ENCODE assay signal across 1 cellular context in the genomic region with DNA sequence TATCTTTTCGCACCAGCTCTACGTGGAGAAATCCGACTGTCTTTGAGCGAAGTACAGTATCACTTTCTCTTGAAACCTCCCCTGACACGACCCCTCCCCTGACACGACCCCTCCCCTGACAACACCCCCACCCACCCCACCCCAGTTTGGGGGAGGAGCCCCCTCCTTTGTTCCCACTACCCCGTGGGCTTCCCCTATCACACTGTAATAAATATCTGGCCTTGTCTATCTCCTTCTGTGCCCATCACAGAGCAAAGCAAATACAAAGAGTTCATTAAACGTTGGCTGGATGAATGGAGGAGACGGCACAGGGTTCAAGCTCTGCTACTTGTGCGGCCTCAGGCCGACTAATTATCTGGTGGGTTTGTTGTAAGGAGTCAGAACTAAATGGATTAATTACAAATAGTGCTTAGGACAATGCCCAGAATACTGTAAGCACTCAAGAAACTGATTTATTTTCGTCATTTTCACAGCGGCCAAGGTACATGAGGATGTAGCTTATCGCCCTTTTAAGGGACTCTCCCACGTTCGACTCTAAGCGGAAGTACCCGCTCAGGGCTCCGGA.
TF ChIP-seq lines count a peak whose summit lies in the region.

No MANE protein-coding gene starts in this region.

TF ChIP-seq in K562, 482 proteins besides CTCF, POLR2A, EP300 and RAD21:
- TF ChIP-seq NFRKB (IDR thresholded peaks at IDR 0.05; ENCODE audit: low read depth) (no peak), TAF1 (IDR thresholded peaks at IDR 0.05; ENCODE audit: control insufficient read depth, extremely low read depth, insufficient read depth, low read length, severe bottlenecking) (peak; percentile 4), BDP1 (IDR thresholded peaks at IDR 0.05; ENCODE audit: insufficient read depth, insufficient read length) (no peak), NCOR1 (IDR thresholded peaks at IDR 0.05) (no peak), NUFIP1 (IDR thresholded peaks at IDR 0.05; ENCODE audit: partially characterized antibody) (no peak), THRAP3 (IDR thresholded peaks at IDR 0.05; ENCODE audit: borderline replicate concordance) (no peak), FOXJ3 (CRISPR knock-in tag; IDR thresholded peaks at IDR 0.05) (no peak), KAT8 (IDR thresholded peaks at IDR 0.05; ENCODE audit: low read depth) (no peak), PHF20 (IDR thresholded peaks at IDR 0.05; ENCODE audit: partially characterized antibody) (no peak), HDAC3 (IDR thresholded peaks at IDR 0.05; ENCODE audit: borderline replicate concordance, partially characterized antibody) (no peak), MYC (IDR thresholded peaks at IDR 0.05; ENCODE audit: low read depth, low read length) (no peak; the same call in 1 of the 2 replicates), MYC (CRISPR knock-in tag; IDR thresholded peaks at IDR 0.05; ENCODE audit: borderline replicate concordance, low read depth) (0 out of 2 replicates have a peak, but pooled peaks have one; percentile 46), ZNF232 (CRISPR knock-in tag; IDR thresholded peaks at IDR 0.05) (no peak), ESRRB (CRISPR knock-in tag; IDR thresholded peaks at IDR 0.05; ENCODE audit: borderline replicate concordance) (no peak), TSC22D4 (tag; IDR thresholded peaks at IDR 0.05) (no peak), CBX3 (IDR thresholded peaks at IDR 0.05; ENCODE audit: borderline replicate concordance in 1 of 2, low read length in 2 of 2) (peak in 1 of 2 experiments; percentile 72; a peak in 2 of 3 replicates), TBP (optimal IDR thresholded peaks at IDR 0.05; ENCODE audit: low read depth, low read length) (peak; percentile 25), ZNF551 (CRISPR knock-in tag; IDR thresholded peaks at IDR 0.05) (no peak), GATA2 (CRISPR knock-in tag; IDR thresholded peaks at IDR 0.05) (no peak), ADNP (tag; IDR thresholded peaks at IDR 0.05) (no peak), ASH1L (IDR thresholded peaks at IDR 0.05; ENCODE audit: borderline replicate concordance, low read depth, partially characterized antibody) (peak; percentile 40), ZNF134 (CRISPR knock-in tag; conservative IDR thresholded peaks at IDR 0.05) (no peak), NCOA2 (IDR thresholded peaks at IDR 0.05; ENCODE audit: partially characterized antibody in 2 of 2) (no peak), SNRNP70 (optimal IDR thresholded peaks at IDR 0.05; ENCODE audit: low read depth, low read length) (no peak), ZZZ3 (IDR thresholded peaks at IDR 0.05) (no peak), ZBED1 (IDR thresholded peaks at IDR 0.05) (no peak), PHTF2 (CRISPR knock-in tag; IDR thresholded peaks at IDR 0.05) (no peak), RBM25 (IDR thresholded peaks at IDR 0.05; ENCODE audit: low read depth, low read length, severe bottlenecking) (no peak), FOXA1 (IDR thresholded peaks at IDR 0.05; ENCODE audit: borderline replicate concordance) (no peak), ZNF699 (CRISPR knock-in tag; IDR thresholded peaks at IDR 0.05; ENCODE audit: insufficient replicate concordance) (no peak), ZNF408 (CRISPR knock-in tag; IDR thresholded peaks at IDR 0.05; ENCODE audit: low read depth) (no peak), MEF2A (IDR thresholded peaks at IDR 0.05; ENCODE audit: control insufficient read depth, low read depth, low read length) (no peak), ZNF431 (CRISPR knock-in tag; IDR thresholded peaks at IDR 0.05) (no peak)
- TF ChIP-seq, protein P1, sequence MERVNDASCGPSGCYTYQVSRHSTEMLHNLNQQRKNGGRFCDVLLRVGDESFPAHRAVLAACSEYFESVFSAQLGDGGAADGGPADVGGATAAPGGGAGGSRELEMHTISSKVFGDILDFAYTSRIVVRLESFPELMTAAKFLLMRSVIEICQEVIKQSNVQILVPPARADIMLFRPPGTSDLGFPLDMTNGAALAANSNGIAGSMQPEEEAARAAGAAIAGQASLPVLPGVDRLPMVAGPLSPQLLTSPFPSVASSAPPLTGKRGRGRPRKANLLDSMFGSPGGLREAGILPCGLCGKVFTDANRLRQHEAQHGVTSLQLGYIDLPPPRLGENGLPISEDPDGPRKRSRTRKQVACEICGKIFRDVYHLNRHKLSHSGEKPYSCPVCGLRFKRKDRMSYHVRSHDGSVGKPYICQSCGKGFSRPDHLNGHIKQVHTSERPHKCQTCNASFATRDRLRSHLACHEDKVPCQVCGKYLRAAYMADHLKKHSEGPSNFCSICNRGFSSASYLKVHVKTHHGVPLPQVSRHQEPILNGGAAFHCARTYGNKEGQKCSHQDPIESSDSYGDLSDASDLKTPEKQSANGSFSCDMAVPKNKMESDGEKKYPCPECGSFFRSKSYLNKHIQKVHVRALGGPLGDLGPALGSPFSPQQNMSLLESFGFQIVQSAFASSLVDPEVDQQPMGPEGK (CRISPR knock-in tag; IDR thresholded peaks at IDR 0.05; ENCODE audit: borderline replicate concordance): no peak
- TF ChIP-seq, protein P2, sequence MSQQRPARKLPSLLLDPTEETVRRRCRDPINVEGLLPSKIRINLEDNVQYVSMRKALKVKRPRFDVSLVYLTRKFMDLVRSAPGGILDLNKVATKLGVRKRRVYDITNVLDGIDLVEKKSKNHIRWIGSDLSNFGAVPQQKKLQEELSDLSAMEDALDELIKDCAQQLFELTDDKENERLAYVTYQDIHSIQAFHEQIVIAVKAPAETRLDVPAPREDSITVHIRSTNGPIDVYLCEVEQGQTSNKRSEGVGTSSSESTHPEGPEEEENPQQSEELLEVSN (IDR thresholded peaks at IDR 0.05; ENCODE audit: borderline replicate concordance in 1 of 2, extremely low read depth in 1 of 2, insufficient read depth in 1 of 2, insufficient read length in 1 of 2, low read depth in 1 of 2, low read length in 1 of 2, poor library complexity in 1 of 2, severe bottlenecking in 1 of 2): peak in 1 of 2 experiments; percentile 83
- TF ChIP-seq, protein P3, sequence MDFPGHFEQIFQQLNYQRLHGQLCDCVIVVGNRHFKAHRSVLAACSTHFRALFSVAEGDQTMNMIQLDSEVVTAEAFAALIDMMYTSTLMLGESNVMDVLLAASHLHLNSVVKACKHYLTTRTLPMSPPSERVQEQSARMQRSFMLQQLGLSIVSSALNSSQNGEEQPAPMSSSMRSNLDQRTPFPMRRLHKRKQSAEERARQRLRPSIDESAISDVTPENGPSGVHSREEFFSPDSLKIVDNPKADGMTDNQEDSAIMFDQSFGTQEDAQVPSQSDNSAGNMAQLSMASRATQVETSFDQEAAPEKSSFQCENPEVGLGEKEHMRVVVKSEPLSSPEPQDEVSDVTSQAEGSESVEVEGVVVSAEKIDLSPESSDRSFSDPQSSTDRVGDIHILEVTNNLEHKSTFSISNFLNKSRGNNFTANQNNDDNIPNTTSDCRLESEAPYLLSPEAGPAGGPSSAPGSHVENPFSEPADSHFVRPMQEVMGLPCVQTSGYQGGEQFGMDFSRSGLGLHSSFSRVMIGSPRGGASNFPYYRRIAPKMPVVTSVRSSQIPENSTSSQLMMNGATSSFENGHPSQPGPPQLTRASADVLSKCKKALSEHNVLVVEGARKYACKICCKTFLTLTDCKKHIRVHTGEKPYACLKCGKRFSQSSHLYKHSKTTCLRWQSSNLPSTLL (IDR thresholded peaks at IDR 0.05): no peak
- TF ChIP-seq, protein P4, sequence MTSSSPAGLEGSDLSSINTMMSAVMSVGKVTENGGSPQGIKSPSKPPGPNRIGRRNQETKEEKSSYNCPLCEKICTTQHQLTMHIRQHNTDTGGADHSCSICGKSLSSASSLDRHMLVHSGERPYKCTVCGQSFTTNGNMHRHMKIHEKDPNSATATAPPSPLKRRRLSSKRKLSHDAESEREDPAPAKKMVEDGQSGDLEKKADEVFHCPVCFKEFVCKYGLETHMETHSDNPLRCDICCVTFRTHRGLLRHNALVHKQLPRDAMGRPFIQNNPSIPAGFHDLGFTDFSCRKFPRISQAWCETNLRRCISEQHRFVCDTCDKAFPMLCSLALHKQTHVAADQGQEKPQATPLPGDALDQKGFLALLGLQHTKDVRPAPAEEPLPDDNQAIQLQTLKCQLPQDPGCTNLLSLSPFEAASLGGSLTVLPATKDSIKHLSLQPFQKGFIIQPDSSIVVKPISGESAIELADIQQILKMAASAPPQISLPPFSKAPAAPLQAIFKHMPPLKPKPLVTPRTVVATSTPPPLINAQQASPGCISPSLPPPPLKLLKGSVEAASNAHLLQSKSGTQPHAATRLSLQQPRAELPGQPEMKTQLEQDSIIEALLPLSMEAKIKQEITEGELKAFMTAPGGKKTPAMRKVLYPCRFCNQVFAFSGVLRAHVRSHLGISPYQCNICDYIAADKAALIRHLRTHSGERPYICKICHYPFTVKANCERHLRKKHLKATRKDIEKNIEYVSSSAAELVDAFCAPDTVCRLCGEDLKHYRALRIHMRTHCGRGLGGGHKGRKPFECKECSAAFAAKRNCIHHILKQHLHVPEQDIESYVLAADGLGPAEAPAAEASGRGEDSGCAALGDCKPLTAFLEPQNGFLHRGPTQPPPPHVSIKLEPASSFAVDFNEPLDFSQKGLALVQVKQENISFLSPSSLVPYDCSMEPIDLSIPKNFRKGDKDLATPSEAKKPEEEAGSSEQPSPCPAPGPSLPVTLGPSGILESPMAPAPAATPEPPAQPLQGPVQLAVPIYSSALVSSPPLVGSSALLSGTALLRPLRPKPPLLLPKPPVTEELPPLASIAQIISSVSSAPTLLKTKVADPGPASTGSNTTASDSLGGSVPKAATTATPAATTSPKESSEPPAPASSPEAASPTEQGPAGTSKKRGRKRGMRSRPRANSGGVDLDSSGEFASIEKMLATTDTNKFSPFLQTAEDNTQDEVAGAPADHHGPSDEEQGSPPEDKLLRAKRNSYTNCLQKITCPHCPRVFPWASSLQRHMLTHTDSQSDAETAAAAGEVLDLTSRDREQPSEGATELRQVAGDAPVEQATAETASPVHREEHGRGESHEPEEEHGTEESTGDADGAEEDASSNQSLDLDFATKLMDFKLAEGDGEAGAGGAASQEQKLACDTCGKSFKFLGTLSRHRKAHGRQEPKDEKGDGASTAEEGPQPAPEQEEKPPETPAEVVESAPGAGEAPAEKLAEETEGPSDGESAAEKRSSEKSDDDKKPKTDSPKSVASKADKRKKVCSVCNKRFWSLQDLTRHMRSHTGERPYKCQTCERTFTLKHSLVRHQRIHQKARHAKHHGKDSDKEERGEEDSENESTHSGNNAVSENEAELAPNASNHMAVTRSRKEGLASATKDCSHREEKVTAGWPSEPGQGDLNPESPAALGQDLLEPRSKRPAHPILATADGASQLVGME (CRISPR knock-in tag; IDR thresholded peaks at IDR 0.05): no peak
- TF ChIP-seq, protein P5, sequence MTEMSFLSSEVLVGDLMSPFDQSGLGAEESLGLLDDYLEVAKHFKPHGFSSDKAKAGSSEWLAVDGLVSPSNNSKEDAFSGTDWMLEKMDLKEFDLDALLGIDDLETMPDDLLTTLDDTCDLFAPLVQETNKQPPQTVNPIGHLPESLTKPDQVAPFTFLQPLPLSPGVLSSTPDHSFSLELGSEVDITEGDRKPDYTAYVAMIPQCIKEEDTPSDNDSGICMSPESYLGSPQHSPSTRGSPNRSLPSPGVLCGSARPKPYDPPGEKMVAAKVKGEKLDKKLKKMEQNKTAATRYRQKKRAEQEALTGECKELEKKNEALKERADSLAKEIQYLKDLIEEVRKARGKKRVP (CRISPR knock-in tag; IDR thresholded peaks at IDR 0.05): no peak
- TF ChIP-seq, protein P6, sequence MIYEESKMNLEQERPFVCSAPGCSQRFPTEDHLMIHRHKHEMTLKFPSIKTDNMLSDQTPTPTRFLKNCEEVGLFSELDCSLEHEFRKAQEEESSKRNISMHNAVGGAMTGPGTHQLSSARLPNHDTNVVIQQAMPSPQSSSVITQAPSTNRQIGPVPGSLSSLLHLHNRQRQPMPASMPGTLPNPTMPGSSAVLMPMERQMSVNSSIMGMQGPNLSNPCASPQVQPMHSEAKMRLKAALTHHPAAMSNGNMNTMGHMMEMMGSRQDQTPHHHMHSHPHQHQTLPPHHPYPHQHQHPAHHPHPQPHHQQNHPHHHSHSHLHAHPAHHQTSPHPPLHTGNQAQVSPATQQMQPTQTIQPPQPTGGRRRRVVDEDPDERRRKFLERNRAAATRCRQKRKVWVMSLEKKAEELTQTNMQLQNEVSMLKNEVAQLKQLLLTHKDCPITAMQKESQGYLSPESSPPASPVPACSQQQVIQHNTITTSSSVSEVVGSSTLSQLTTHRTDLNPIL (CRISPR knock-in tag; IDR thresholded peaks at IDR 0.05): no peak
- TF ChIP-seq, protein P7, sequence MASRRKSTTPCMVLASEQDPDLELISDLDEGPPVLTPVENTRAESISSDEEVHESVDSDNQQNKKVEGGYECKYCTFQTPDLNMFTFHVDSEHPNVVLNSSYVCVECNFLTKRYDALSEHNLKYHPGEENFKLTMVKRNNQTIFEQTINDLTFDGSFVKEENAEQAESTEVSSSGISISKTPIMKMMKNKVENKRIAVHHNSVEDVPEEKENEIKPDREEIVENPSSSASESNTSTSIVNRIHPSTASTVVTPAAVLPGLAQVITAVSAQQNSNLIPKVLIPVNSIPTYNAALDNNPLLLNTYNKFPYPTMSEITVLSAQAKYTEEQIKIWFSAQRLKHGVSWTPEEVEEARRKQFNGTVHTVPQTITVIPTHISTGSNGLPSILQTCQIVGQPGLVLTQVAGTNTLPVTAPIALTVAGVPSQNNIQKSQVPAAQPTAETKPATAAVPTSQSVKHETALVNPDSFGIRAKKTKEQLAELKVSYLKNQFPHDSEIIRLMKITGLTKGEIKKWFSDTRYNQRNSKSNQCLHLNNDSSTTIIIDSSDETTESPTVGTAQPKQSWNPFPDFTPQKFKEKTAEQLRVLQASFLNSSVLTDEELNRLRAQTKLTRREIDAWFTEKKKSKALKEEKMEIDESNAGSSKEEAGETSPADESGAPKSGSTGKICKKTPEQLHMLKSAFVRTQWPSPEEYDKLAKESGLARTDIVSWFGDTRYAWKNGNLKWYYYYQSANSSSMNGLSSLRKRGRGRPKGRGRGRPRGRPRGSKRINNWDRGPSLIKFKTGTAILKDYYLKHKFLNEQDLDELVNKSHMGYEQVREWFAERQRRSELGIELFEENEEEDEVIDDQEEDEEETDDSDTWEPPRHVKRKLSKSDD (conservative IDR thresholded peaks at IDR 0.05; ENCODE audit: low read length): no peak
- TF ChIP-seq, protein P8, sequence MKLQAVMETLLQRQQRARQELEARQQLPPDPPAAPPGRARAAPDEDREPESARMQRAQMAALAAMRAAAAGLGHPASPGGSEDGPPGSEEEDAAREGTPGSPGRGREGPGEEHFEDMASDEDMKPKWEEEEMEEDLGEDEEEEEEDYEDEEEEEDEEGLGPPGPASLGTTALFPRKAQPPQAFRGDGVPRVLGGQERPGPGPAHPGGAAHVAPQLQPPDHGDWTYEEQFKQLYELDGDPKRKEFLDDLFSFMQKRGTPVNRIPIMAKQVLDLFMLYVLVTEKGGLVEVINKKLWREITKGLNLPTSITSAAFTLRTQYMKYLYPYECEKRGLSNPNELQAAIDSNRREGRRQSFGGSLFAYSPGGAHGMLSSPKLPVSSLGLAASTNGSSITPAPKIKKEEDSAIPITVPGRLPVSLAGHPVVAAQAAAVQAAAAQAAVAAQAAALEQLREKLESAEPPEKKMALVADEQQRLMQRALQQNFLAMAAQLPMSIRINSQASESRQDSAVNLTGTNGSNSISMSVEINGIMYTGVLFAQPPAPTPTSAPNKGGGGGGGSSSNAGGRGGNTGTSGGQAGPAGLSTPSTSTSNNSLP (IDR thresholded peaks at IDR 0.05; ENCODE audit: borderline replicate concordance, low read depth, low read length): no peak
